ENCODE assay signal across 26 cellular contexts in the genomic region with DNA sequence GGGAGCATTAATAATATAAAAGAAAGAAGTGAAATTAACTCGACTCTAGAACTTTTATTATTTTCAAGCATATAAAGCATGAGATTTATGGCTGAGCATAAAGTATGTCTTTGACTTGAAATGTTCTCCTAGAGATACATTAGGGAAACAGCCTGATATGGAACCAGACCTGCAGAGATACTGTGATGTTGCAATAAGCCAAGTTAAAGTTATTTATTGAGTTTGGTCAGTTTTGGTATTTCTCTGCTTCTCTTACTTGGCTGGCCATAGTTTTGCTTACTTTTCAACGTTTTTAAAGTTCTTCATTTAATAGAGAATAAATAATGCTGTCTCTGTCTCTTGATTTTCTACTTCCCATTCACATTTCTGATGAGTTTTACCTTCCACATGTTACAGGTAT.
DNase-seq lines count a peak whose midpoint lies in the region; ATAC-seq and TF ChIP-seq lines count a peak whose summit lies in the region.
"Had no signal": no experiment of that assay in that cellular context is flagged by ENCODE, and none has a peak within 500 bp of the region (broad histone marks: within the 10 kb centered on the region; RNA-seq: fewer than 3 reads in every experiment).

No MANE protein-coding gene starts in this region.

- no peaks in the 10 kb centered on the region for H3K79me2 ChIP-seq in GM23248 (ENCODE audit: insufficient read depth)
- no peaks in the 10 kb centered on the region for H3K79me2 ChIP-seq in hepatocyte

- H3K4me3 ChIP-seq in GM23248 (no peak overlapping the region), ascending aorta (no peak overlapping the region), hepatocyte (no peak overlapping the region), stomach smooth muscle (ENCODE audit: low read length in 2 of 2) (no peak overlapping the region), A673 (ENCODE audit: low read depth, low read length, poor library complexity, severe bottlenecking) (no peak overlapping the region)
- H3K4me3 ChIP-seq: testis had no signal

- H3K36me3 ChIP-seq in GM23248 (ENCODE audit: low read depth) = peaks cover 2% of the 10 kb centered on the region; the same call in 1 of the 2 replicates
- no peaks in the 10 kb centered on the region for H3K36me3 ChIP-seq in ascending aorta
- no peaks in the 10 kb centered on the region for H3K36me3 ChIP-seq in hepatocyte (replicated peaks; ENCODE audit: insufficient read depth, low read depth)
- H3K36me3 ChIP-seq in stomach smooth muscle (ENCODE audit: control insufficient read depth in 2 of 2, insufficient read depth in 2 of 2, low read length in 2 of 2) = no peaks in the 10 kb centered on the region
- H3K36me3 ChIP-seq in A673 (ENCODE audit: insufficient read depth, low read length, poor library complexity, severe bottlenecking) = no peaks in the 10 kb centered on the region
- H3K36me3 ChIP-seq: BE2C had no signal

- ATAC-seq in HG03139 (IDR thresholded peaks at IDR 0.05; ENCODE audit: unreplicated experiment) = no peak
- no peak for ATAC-seq in GM18505 (IDR thresholded peaks at IDR 0.05; ENCODE audit: unreplicated experiment)
- ATAC-seq: left ventricle myocardium superior; naive thymus-derived CD4-positive, alpha-beta T cell; stimulated activated memory B cell treated with anti-CD40 and anti-IgM and Interleukin-4, amounts not matched to agents 10 μg/mL and 1 μg/mL and 100 μg/mL, for 72 hours had no signal

- H3K4me1 ChIP-seq in GM23248 (ENCODE audit: insufficient read depth) = peaks cover 34% of the 10 kb centered on the region
- H3K4me1 ChIP-seq in ascending aorta = peaks cover 4 to 39% of the 10 kb centered on the region in 2 donors
- H3K4me1 ChIP-seq in hepatocyte (ENCODE audit: insufficient read depth) = peaks cover 33% of the 10 kb centered on the region
- H3K4me1 ChIP-seq in stomach smooth muscle (ENCODE audit: control insufficient read depth, insufficient read depth, low read length) = peaks cover 45% of the 10 kb centered on the region
- H3K4me1 ChIP-seq in A673 (ENCODE audit: insufficient read depth, low read length, poor library complexity, severe bottlenecking) = peaks cover 9% of the 10 kb centered on the region
- H3K4me1 ChIP-seq: BE2C had no signal

- in situ Hi-C loops in GM23248 (cut with MboI) = no loop called here

- no TSS peak for BruUV-seq in A673 (replicated peaks; lab: Mats Ljungman, UMichigan)

- intact Hi-C loops in ascending aorta (cut with DNase I) = no loop called here
- intact Hi-C loops in A673 (cut with micrococcal nuclease; ENCODE audit: unreplicated experiment) = no loop called here

- TF ChIP-seq POLR2A in GM18505 (IDR thresholded peaks at IDR 0.05; ENCODE audit: borderline replicate concordance, extremely low read depth, insufficient read depth, insufficient read length) = no peak

- H4K20me1 ChIP-seq in GM23248 (ENCODE audit: insufficient read depth) (no peaks in the 10 kb centered on the region), hepatocyte (ENCODE audit: insufficient read depth, poor library complexity, severe bottlenecking) (no peaks in the 10 kb centered on the region)

- POLR2A ChIA-PET in A673 (lab: Charles Lee; ENCODE audit: low non-redundant PET) = no interaction called here

- H3K9me2 ChIP-seq in GM23248 (ENCODE audit: insufficient read depth) = no peaks in the 10 kb centered on the region
- no peaks in the 10 kb centered on the region for H3K9me2 ChIP-seq in hepatocyte (replicated peaks; ENCODE audit: insufficient read depth)

- no peaks in the 10 kb centered on the region for H3K27me3 ChIP-seq in GM23248 (replicated peaks; ENCODE audit: insufficient read depth)
- H3K27me3 ChIP-seq in ascending aorta = no peaks in the 10 kb centered on the region
- peaks cover 7% of the 10 kb centered on the region for H3K27me3 ChIP-seq in hepatocyte
- no peaks in the 10 kb centered on the region for H3K27me3 ChIP-seq in stomach smooth muscle (ENCODE audit: control insufficient read depth in 1 of 2, insufficient read depth in 2 of 2, low read length in 2 of 2)
- H3K27me3 ChIP-seq in A673 (replicated peaks; ENCODE audit: insufficient read depth, low read depth, low read length, poor library complexity) = no peaks in the 10 kb centered on the region
- H3K27me3 ChIP-seq: testis had no signal

- H3K4me2 ChIP-seq in GM23248 (ENCODE audit: unreplicated experiment) (no peak overlapping the region), hepatocyte (no peak overlapping the region)

- no peak for TF ChIP-seq CTCF in ascending aorta (IDR thresholded peaks at IDR 0.05)
- no peak for TF ChIP-seq CTCF in hepatocyte (IDR thresholded peaks at IDR 0.05; ENCODE audit: poor library complexity)
- no peak for TF ChIP-seq CTCF in A673 (conservative IDR thresholded peaks at IDR 0.05; ENCODE audit: low read depth, low read length)

- H2AFZ ChIP-seq in GM23248 = no peak overlapping the region
- no peak overlapping the region for H2AFZ ChIP-seq in hepatocyte

- H3K27ac ChIP-seq in GM23248 (peak overlapping the region; percentile 91), ascending aorta (peak overlapping the region; percentile 81 to 82), hepatocyte (peak overlapping the region; percentile 79), stomach smooth muscle (ENCODE audit: low read length) (peak overlapping the region; percentile 98), A673 (ENCODE audit: low read depth, low read length, poor library complexity, severe bottlenecking) (no peak overlapping the region)

- H3K9ac ChIP-seq in GM23248 (peak overlapping the region; percentile 79; the same call in 1 of the 2 replicates), stomach smooth muscle (ENCODE audit: low read length in 2 of 2) (no peak overlapping the region)

- CTCF ChIA-PET in A673 (lab: Charles Lee) = no interaction called here

- H3K9me3 ChIP-seq in GM23248 (ENCODE audit: low read depth) (no peaks in the 10 kb centered on the region), ascending aorta (peaks cover 0 to 6% of the 10 kb centered on the region in 2 donors), hepatocyte (ENCODE audit: low read depth) (no peaks in the 10 kb centered on the region), stomach smooth muscle (ENCODE audit: control insufficient read depth in 2 of 2, low read length in 2 of 2) (no peaks in the 10 kb centered on the region), A673 (ENCODE audit: low read depth, low read length, poor library complexity, severe bottlenecking) (no peaks in the 10 kb centered on the region)
- H3K9me3 ChIP-seq: BE2C, testis had no signal

- 2 to 4% methylated on average over 2 of the region's 2 CpGs for WGBS in GM23248 (ENCODE audit: low coverage in 1 of 2, low lambda C conversion rate in 2 of 2, missing lambda C conversion rate in 2 of 2), 2 experiments
- WGBS in hepatocyte (ENCODE audit: low lambda C conversion rate, missing lambda C conversion rate) = 65% methylated on average over 2 of the region's 2 CpGs

- DNase-seq in GM23248 (peak; percentile 29), ascending aorta (ENCODE audit: low spot score in 2 of 2) (no peak), hepatocyte (ENCODE audit: low spot score) (no peak), H4 (ENCODE audit: low spot score) (no peak), A673 (ENCODE audit: low spot score) (no peak)
- DNase-seq: ACHN; activated CD4-positive, alpha-beta memory T cell treated with anti-CD3 and anti-CD28 coated beads, Interleukin-2, amount 10 ng/mL, durations not matched to agents 7 days and 5 days; activated CD8-positive, alpha-beta memory T cell treated with anti-CD3 and anti-CD28 coated beads, Interleukin-2, amount 50 U/mL, for 4 hours; activated naive CD4-positive, alpha-beta T cell treated with anti-CD3 and anti-CD28 coated beads for 36 hours; BE2C; CD8-positive, alpha-beta memory T cell; cerebellar nuclear complex; head of caudate nucleus; left ventricle myocardium superior; midbrain; naive thymus-derived CD4-positive, alpha-beta T cell; NCI-H1092; NCI-H1694; NCI-H446; NCI-H748 treated with DMSO at 0.1 percent for 48 hours; SHP77 treated with DMSO at 0.1 percent for 48 hours; testis had no signal

- peaks cover 67% of the 10 kb centered on the region for H3F3A ChIP-seq in GM23248 (ENCODE audit: insufficient read depth)
